In genomic region chr3:143597774-143598652, GRCh38 we compare ENCODE assay signal across 20 cellular contexts.
DNase-seq lines count a peak whose midpoint lies in the region; ATAC-seq and TF ChIP-seq lines count a peak whose summit lies in the region.
"Had no signal": no experiment of that assay in that cellular context is flagged by ENCODE, and none has a peak within 500 bp of the region (broad histone marks: within the 10 kb centered on the region; RNA-seq: fewer than 3 reads in every experiment).

No MANE protein-coding gene starts in this region.

- H3K27me3 ChIP-seq in suprapubic skin = no peaks in the 10 kb centered on the region
- H3K27me3 ChIP-seq: BLaER1 had no signal

- H3K4me3 ChIP-seq in urinary bladder (ENCODE audit: low read depth, low read length) = no peak overlapping the region
- H3K4me3 ChIP-seq in suprapubic skin = no peak overlapping the region
- H3K4me3 ChIP-seq: BLaER1 had no signal

- H3K27ac ChIP-seq in VCaP (peak overlapping the region; percentile 6; the same call in 1 of the 2 replicates), urinary bladder (ENCODE audit: low read depth) (peak overlapping the region; percentile 55), suprapubic skin (no peak overlapping the region)
- H3K27ac ChIP-seq: 22Rv1, BLaER1 had no signal

- ATAC-seq in HG03520 (IDR thresholded peaks at IDR 0.05; ENCODE audit: unreplicated experiment) = no peak
- ATAC-seq: effector memory CD8-positive, alpha-beta T cell; naive thymus-derived CD8-positive, alpha-beta T cell had no signal

- H3K9me3 ChIP-seq in suprapubic skin = no peaks in the 10 kb centered on the region
- H3K9me3 ChIP-seq: BLaER1 had no signal

- no peak for TF ChIP-seq EP300 in suprapubic skin (IDR thresholded peaks at IDR 0.05)

- TF ChIP-seq CTCF in VCaP (conservative IDR thresholded peaks at IDR 0.05) (no peak), suprapubic skin (IDR thresholded peaks at IDR 0.05) (no peak)

- no peak for TF ChIP-seq POLR2A in suprapubic skin (IDR thresholded peaks at IDR 0.05)

- WGBS in urinary bladder = 94% methylated on average over 17 of the region's 17 CpGs
- 88% methylated on average over 17 of the region's 17 CpGs for WGBS in suprapubic skin

- no peaks in the 10 kb centered on the region for H3K36me3 ChIP-seq in urinary bladder (ENCODE audit: insufficient read depth)
- H3K36me3 ChIP-seq in suprapubic skin = no peaks in the 10 kb centered on the region
- H3K36me3 ChIP-seq: BLaER1 had no signal

- H3K4me1 ChIP-seq in urinary bladder (ENCODE audit: insufficient read depth) (no peaks in the 10 kb centered on the region), suprapubic skin (peaks cover 4% of the 10 kb centered on the region)

- intact Hi-C loops in head of caudate nucleus (cut with DNase I) = no loop called here

- peak; percentile 16 for DNase-seq in DMS153 (lab: John Stamatoyannopoulos, UW)
- DNase-seq in DMS153 treated with DMSO at 0.1 percent for 48 hours (lab: John Stamatoyannopoulos, UW; ENCODE audit: unreplicated experiment) = no peak
- peak in 23 of 42 donors; percentile 7 to 66 (median 30) for DNase-seq in head of caudate nucleus
- DNase-seq in activated CD8-positive, alpha-beta memory T cell treated with anti-CD3 and anti-CD28 coated beads, Interleukin-2, amount 50 U/mL, for 4 hours = no peak
- DNase-seq in suprapubic skin (ENCODE audit: low spot score in 2 of 2) = no peak
- DNase-seq: activated CD4-positive, alpha-beta T cell treated with anti-CD3 and anti-CD28 coated beads for 4 hours; activated CD8-positive, alpha-beta memory T cell treated with anti-CD3 and anti-CD28 coated beads, Interleukin-2, amount 50 U/mL, for 48 hours; amniotic stem cell; DMS 273 treated with DMSO at 0.1 percent for 48 hours; effector memory CD8-positive, alpha-beta T cell; mammary epithelial cell; naive thymus-derived CD8-positive, alpha-beta T cell; NCI-H82; substantia nigra; T-helper 9 cell had no signal

Comparison
In these comparisons a context has a peak if more than half of its experiments do, and no peak if none do; other contexts are left out.
1. DNase-seq: peak in DMS153 (single experiment) and head of caudate nucleus (23 of 42); none in DMS153 treated with DMSO at 0.1 percent for 48 hours (single experiment), activated CD8-positive, alpha-beta memory T cell treated with anti-CD3 and anti-CD28 coated beads, Interleukin-2, amount 50 U/mL, for 4 hours (single experiment) and suprapubic skin (0 of 2).